In genomic region chr2:150135223-150135883, GRCh38 we compare ENCODE assay signal across 27 cellular contexts.
DNase-seq lines count a peak whose midpoint lies in the region; ATAC-seq, FAIRE-seq and TF ChIP-seq lines count a peak whose summit lies in the region.
"Had no signal": no experiment of that assay in that cellular context is flagged by ENCODE, and none has a peak within 500 bp of the region (broad histone marks: within the 10 kb centered on the region; RNA-seq: fewer than 3 reads in every experiment).

No MANE protein-coding gene starts in this region.

- DNase-seq in ACHN (peak; percentile 69), Panc1 (ENCODE audit: low read depth, low spot score) (no peak), keratinocyte (ENCODE audit: low read depth, low spot score) (no peak), natural killer cell (no peak), GM20000 (ENCODE audit: low spot score) (no peak), SIG-M5 treated with dmso at 0.1 percent for 504 hours (lab: John Stamatoyannopoulos, UW; ENCODE audit: unreplicated experiment) (no peak), breast epithelium (ENCODE audit: low spot score in 2 of 2) (no peak)
- DNase-seq: 8988T; activated CD4-positive, alpha-beta T cell treated with anti-CD3 and anti-CD28 coated beads, Interleukin-2, amount 50 U/mL, for 1 hour; activated gamma-delta T cell treated with Interleukin-2 at 50 U/mL for 16 hours; activated naive CD8-positive, alpha-beta T cell treated with anti-CD3 and anti-CD28 coated beads, Interleukin-2, amount 50 U/mL, for 24 hours; activated T-cell treated with anti-CD3 and anti-CD28 coated beads, Interleukin-2, amount 50 U/mL, for 4 hours; dorsolateral prefrontal cortex; glutamatergic neuron; islet precursor cell; NCI-H1048; NCI-H1694 treated with DMSO at 0.1 percent for 48 hours; NCI-H524; PC-3; posterior cingulate gyrus; Right ventricle myocardium superior; sigmoid colon; T1000 had no signal

- TF ChIP-seq POLR2A in breast epithelium (IDR thresholded peaks at IDR 0.05): no peak

- H3K4me1 Mint-ChIP-seq in nephron (peaks cover 50% of the 10 kb centered on the region), natural killer cell (no peaks in the 10 kb centered on the region)
- H3K4me1 Mint-ChIP-seq: activated naive CD8-positive, alpha-beta T cell treated with anti-CD3 and anti-CD28 coated beads, Interleukin-2, amount 50 U/mL, for 24 hours had no signal

- H3K4me3 ChIP-seq in Panc1 (ENCODE audit: low read depth in 2 of 2, low read length in 2 of 2) (no peak overlapping the region), keratinocyte (ENCODE audit: control insufficient read depth in 2 of 3, extremely low read depth in 1 of 3, insufficient read depth in 2 of 3, low read depth in 1 of 3, low read length in 3 of 3) (no peak overlapping the region), breast epithelium (no peak overlapping the region)
- H3K4me3 ChIP-seq: dorsolateral prefrontal cortex, sigmoid colon, thoracic aorta had no signal

- H3K9me3 ChIP-seq in Panc1 (ENCODE audit: control insufficient read depth, insufficient read depth, low read depth, low read length) (no peaks in the 10 kb centered on the region), keratinocyte (ENCODE audit: control insufficient read depth, low read depth, low read length) (no peaks in the 10 kb centered on the region), breast epithelium (no peaks in the 10 kb centered on the region)
- H3K9me3 ChIP-seq: sigmoid colon, thoracic aorta had no signal

- no peak overlapping the region for H3K9ac ChIP-seq in keratinocyte (ENCODE audit: control insufficient read depth, extremely low read depth, insufficient read depth, low read length)

- H3K9me1 ChIP-seq in keratinocyte (ENCODE audit: control insufficient read depth, extremely low read depth, insufficient read depth, low read length): no peaks in the 10 kb centered on the region

- H3K9me3 Mint-ChIP-seq in nephron: no peaks in the 10 kb centered on the region
- peaks cover 14 to 18% of the 10 kb centered on the region in 2 donors for H3K9me3 Mint-ChIP-seq in natural killer cell
- H3K9me3 Mint-ChIP-seq: stimulated activated naive CD8-positive, alpha-beta T cell treated with anti-CD3 and anti-CD28 coated beads, Interleukin-15, Interleukin-2, amounts not matched to agents 100 ng/mL and 50 ng/mL, for 24 hours; WTC11 had no signal

- no peak for TF ChIP-seq CTCF in Panc1 (IDR thresholded peaks at IDR 0.05)
- no peak for TF ChIP-seq CTCF in keratinocyte (optimal IDR thresholded peaks at IDR 0.05 in 1 of 3, IDR thresholded peaks at IDR 0.05 in 1 of 3, conservative IDR thresholded peaks at IDR 0.05 in 1 of 3; ENCODE audit: extremely low read depth in 1 of 3, insufficient read depth in 2 of 3, low read length in 3 of 3)
- TF ChIP-seq CTCF in nephron (IDR thresholded peaks at IDR 0.05; ENCODE audit: unreplicated experiment in 3 of 3): no peak
- TF ChIP-seq CTCF in natural killer cell (IDR thresholded peaks at IDR 0.05): no peak
- no peak for TF ChIP-seq CTCF in GM20000 (IDR thresholded peaks at IDR 0.05; ENCODE audit: extremely low read depth, missing control alignments)
- TF ChIP-seq CTCF in breast epithelium (IDR thresholded peaks at IDR 0.05): no peak

- H4K20me1 ChIP-seq in keratinocyte (ENCODE audit: control insufficient read depth, extremely low read depth, insufficient read depth, low read length): no peaks in the 10 kb centered on the region

- no peaks in the 10 kb centered on the region for H3K79me2 ChIP-seq in keratinocyte (ENCODE audit: control insufficient read depth, insufficient read depth, low read length)

- BruUV-seq in Panc1 (replicated peaks; lab: Mats Ljungman, UMichigan): no TSS peak

- H3K27ac Mint-ChIP-seq in nephron: peak overlapping the region in 2 of 3 experiments; percentile 23 to 51
- H3K27ac Mint-ChIP-seq in natural killer cell: no peak overlapping the region
- H3K27ac Mint-ChIP-seq: activated naive CD8-positive, alpha-beta T cell treated with anti-CD3 and anti-CD28 coated beads, Interleukin-2, amount 50 U/mL, for 24 hours; stimulated activated naive CD8-positive, alpha-beta T cell treated with anti-CD3 and anti-CD28 coated beads, Interleukin-15, Interleukin-2, amounts not matched to agents 100 ng/mL and 50 ng/mL, for 24 hours; WTC11 had no signal

- ATAC-seq in Panc1 (no peak), natural killer cell (no peak)
- ATAC-seq: activated naive CD8-positive, alpha-beta T cell treated with anti-CD3 and anti-CD28 coated beads, Interleukin-2, amount 50 U/mL, for 24 hours; activated T-cell treated with anti-CD3 and anti-CD28 coated beads, Interleukin-2, amount 50 U/mL, for 4 hours; PC-3; WTC11 had no signal

- CTCF ChIA-PET in Panc1 (lab: Charles Lee): no interaction called here

- in situ Hi-C loops in ACHN (cut with HindIII; ENCODE audit: low pct_ligation_motif_present, low pct_unique_long_range_greater_than_20kb, low sequenced_read_pairs): no loop called here
- in situ Hi-C loops in Panc1 (cut with HindIII; ENCODE audit: low pct_unique_long_range_greater_than_20kb, low sequenced_read_pairs): no loop called here

- H2AFZ ChIP-seq in keratinocyte (ENCODE audit: control insufficient read depth, low read length): no peak overlapping the region

- H3K27ac ChIP-seq in Panc1 (ENCODE audit: low read length): peak overlapping the region; percentile 26; the same call in 1 of the 2 replicates
- H3K27ac ChIP-seq in keratinocyte (ENCODE audit: control insufficient read depth, insufficient read depth, low read length): peak overlapping the region; percentile 84
- no peak overlapping the region for H3K27ac ChIP-seq in breast epithelium
- H3K27ac ChIP-seq: dorsolateral prefrontal cortex, sigmoid colon, thoracic aorta had no signal

- H3K27me3 ChIP-seq in Panc1 (ENCODE audit: control insufficient read depth, insufficient read depth, low read length): no peaks in the 10 kb centered on the region
- H3K27me3 ChIP-seq in keratinocyte (ENCODE audit: control insufficient read depth, extremely low read depth, insufficient read depth, low read length): no peaks in the 10 kb centered on the region
- H3K27me3 ChIP-seq in breast epithelium: no peaks in the 10 kb centered on the region
- H3K27me3 ChIP-seq: sigmoid colon had no signal

- H3K4me1 ChIP-seq in Panc1 (ENCODE audit: control insufficient read depth, insufficient read depth, low read length) (peaks cover 14% of the 10 kb centered on the region; the same call in 1 of the 2 replicates), keratinocyte (ENCODE audit: control insufficient read depth, extremely low read depth, insufficient read depth, low read length) (peaks cover 42% of the 10 kb centered on the region), breast epithelium (no peaks in the 10 kb centered on the region)

- H3K4me3 Mint-ChIP-seq in nephron (no peak overlapping the region), natural killer cell (no peak overlapping the region)
- H3K4me3 Mint-ChIP-seq: activated naive CD8-positive, alpha-beta T cell treated with anti-CD3 and anti-CD28 coated beads, Interleukin-2, amount 50 U/mL, for 24 hours; activated T-cell treated with anti-CD3 and anti-CD28 coated beads, Interleukin-2, amount 50 U/mL, for 4 hours; stimulated activated naive CD8-positive, alpha-beta T cell treated with anti-CD3 and anti-CD28 coated beads, Interleukin-15, Interleukin-2, amounts not matched to agents 100 ng/mL and 50 ng/mL, for 24 hours; WTC11 had no signal

- H3K36me3 Mint-ChIP-seq in nephron (ENCODE audit: low read depth) (no peaks in the 10 kb centered on the region), natural killer cell (no peaks in the 10 kb centered on the region)
- H3K36me3 Mint-ChIP-seq: WTC11 had no signal

- POLR2A ChIA-PET in Panc1 (lab: Charles Lee): no interaction called here

- dilution Hi-C loops in keratinocyte (cut with MboI; ENCODE audit: extremely low pct_ligation_motif_present, low sequenced_read_pairs): no loop called here

- intact Hi-C loops in Panc1 (cut with micrococcal nuclease; ENCODE audit: unreplicated experiment) (no loop called here), natural killer cell (cut with micrococcal nuclease) (no loop called here), breast epithelium (cut with DNase I; ENCODE audit: low total_unique reads) (loop anchor here (10.0 kb wide), 1 partner anchor 269 kb away; no protein-coding TSS in a partner anchor)

- no peaks in the 10 kb centered on the region for H3K36me3 ChIP-seq in Panc1 (ENCODE audit: control insufficient read depth, insufficient read depth, low read length)
- no peaks in the 10 kb centered on the region for H3K36me3 ChIP-seq in keratinocyte (ENCODE audit: control insufficient read depth in 2 of 2, extremely low read depth in 1 of 2, insufficient read depth in 2 of 2, low read length in 2 of 2)
- H3K36me3 ChIP-seq in breast epithelium: no peaks in the 10 kb centered on the region
- H3K36me3 ChIP-seq: sigmoid colon, thoracic aorta had no signal

- peak; percentile 63 for FAIRE-seq in keratinocyte (lab: Jason Lieb, UNC)

- H3K27me3 Mint-ChIP-seq in nephron (ENCODE audit: low read depth): peaks cover 4% of the 10 kb centered on the region
- H3K27me3 Mint-ChIP-seq in natural killer cell (ENCODE audit: low read depth in 2 of 2): no peaks in the 10 kb centered on the region
- H3K27me3 Mint-ChIP-seq: activated naive CD8-positive, alpha-beta T cell treated with anti-CD3 and anti-CD28 coated beads, Interleukin-2, amount 50 U/mL, for 24 hours; stimulated activated naive CD8-positive, alpha-beta T cell treated with anti-CD3 and anti-CD28 coated beads, Interleukin-15, Interleukin-2, amounts not matched to agents 100 ng/mL and 50 ng/mL, for 24 hours had no signal

- H3K4me2 ChIP-seq in keratinocyte (ENCODE audit: control insufficient read depth, extremely low read depth, insufficient read depth, low read depth, low read length): no peak overlapping the region

Comparison
In these comparisons a context has a peak if more than half of its experiments do, and no peak if none do; other contexts are left out.
1. H3K27ac ChIP-seq: peak in Panc1 (single experiment) and keratinocyte (single experiment); none in breast epithelium (0 of 2).
2. H3K27ac Mint-ChIP-seq: peak in nephron (2 of 3); none in natural killer cell (0 of 2).